Comparison of ENCODE assay signal across 8 cellular contexts in genomic region chr5:88882321-88883038, GRCh38. TPM values are rescaled to one million over a fixed set of nuclear protein-coding genes. Genes with fewer than 3 reads are reported as not detected.
DNase-seq lines count a peak whose midpoint lies in the region; ATAC-seq and TF ChIP-seq lines count a peak whose summit lies in the region.

No MANE protein-coding gene starts in this region.

- H3K4me3 Mint-ChIP-seq in activated CD4-positive, alpha-beta T cell treated with anti-CD3 and anti-CD28 coated beads for 36 hours: peak overlapping the region; percentile 75
- H3K4me3 Mint-ChIP-seq in activated B cell treated with CpG ODN at 0.5 μM for 24 hours: peak overlapping the region; percentile 99

- H3K27me3 ChIP-seq in heart left ventricle: no peaks in the 10 kb centered on the region

- H3K27ac ChIP-seq in heart left ventricle: peak overlapping the region; percentile 77 to 93 (median 92)

- H3K36me3 ChIP-seq in heart left ventricle: no peaks in the 10 kb centered on the region

- peaks cover 45% of the 10 kb centered on the region for H3K27me3 Mint-ChIP-seq in activated CD4-positive, alpha-beta T cell treated with anti-CD3 and anti-CD28 coated beads for 36 hours
- no peaks in the 10 kb centered on the region for H3K27me3 Mint-ChIP-seq in activated B cell treated with CpG ODN at 0.5 μM for 24 hours

- 0 to 1% (median 0%) methylated on average over 15 of the region's 15 CpGs for WGBS in heart left ventricle, 4 donors

- TF ChIP-seq POLR2A in heart left ventricle (IDR thresholded peaks at IDR 0.05): no peak

- H3K9me3 ChIP-seq in heart left ventricle: no peaks in the 10 kb centered on the region

- CTCF ChIA-PET in activated CD4-positive, alpha-beta T cell treated with anti-CD3 and anti-CD28 coated beads for 36 hours (lab: Charles Lee): interaction anchor here (0.7 to 0.8 kb wide), 2 partner anchors 432 to 769 kb away, joined by 3 read pairs; no protein-coding TSS in a partner anchor
- CTCF ChIA-PET in activated B cell treated with CpG ODN at 0.5 μM for 24 hours (lab: Charles Lee): interaction anchor here (0.7 to 2.2 kb wide), 6 partner anchors 97 to 847 kb away, joined by 3 to 12 read pairs (median 4); no protein-coding TSS in a partner anchor

- peaks cover 0 to 57% (median 33%) of the 10 kb centered on the region in 12 donors for H3K4me1 ChIP-seq in heart left ventricle

- peak overlapping the region; percentile 47 to 75 (median 71) for H3K4me3 ChIP-seq in heart left ventricle
- H3K4me3 ChIP-seq in retinal pigment epithelial cell (ENCODE audit: low read length): peak overlapping the region; percentile 77

- H3K27ac Mint-ChIP-seq in activated CD4-positive, alpha-beta T cell treated with anti-CD3 and anti-CD28 coated beads for 36 hours: no peak overlapping the region
- peak overlapping the region; percentile 98 for H3K27ac Mint-ChIP-seq in activated B cell treated with CpG ODN at 0.5 μM for 24 hours

- TF ChIP-seq CTCF in activated B cell treated with CpG ODN at 0.5 μM for 24 hours (IDR thresholded peaks at IDR 0.05) (no peak), heart left ventricle (IDR thresholded peaks at IDR 0.05) (no peak), retinal pigment epithelial cell (conservative IDR thresholded peaks at IDR 0.05; ENCODE audit: low read depth, low read length) (no peak)

- intact Hi-C loops in activated CD4-positive, alpha-beta T cell treated with anti-CD3 and anti-CD28 coated beads for 36 hours (cut with DNase I, micrococcal nuclease): loop anchor here (5.0 to 10.0 kb wide), 4 partner anchors 148 to 198 kb away; no protein-coding TSS in a partner anchor
- intact Hi-C loops in activated B cell treated with CpG ODN at 0.5 μM for 24 hours (cut with micrococcal nuclease): loop anchor here (1.0 to 10.0 kb wide), 13 partner anchors 37 to 1385 kb away; no protein-coding TSS in a partner anchor
- intact Hi-C loops in heart left ventricle (cut with DNase I): loop anchor here (2.0 to 10.0 kb wide), 17 partner anchors 45 to 1385 kb away; no protein-coding TSS in a partner anchor

- no peaks in the 10 kb centered on the region for H3K9me3 Mint-ChIP-seq in activated CD4-positive, alpha-beta T cell treated with anti-CD3 and anti-CD28 coated beads for 36 hours (ENCODE audit: low read depth)
- H3K9me3 Mint-ChIP-seq in activated B cell treated with CpG ODN at 0.5 μM for 24 hours: no peaks in the 10 kb centered on the region

- no peaks in the 10 kb centered on the region for H3K36me3 Mint-ChIP-seq in activated CD4-positive, alpha-beta T cell treated with anti-CD3 and anti-CD28 coated beads for 36 hours (ENCODE audit: low read depth)
- H3K36me3 Mint-ChIP-seq in activated B cell treated with CpG ODN at 0.5 μM for 24 hours (ENCODE audit: low read depth): peaks cover 49% of the 10 kb centered on the region

- POLR2A ChIA-PET in activated CD4-positive, alpha-beta T cell treated with anti-CD3 and anti-CD28 coated beads for 36 hours (lab: Charles Lee): interaction anchor here (0.6 kb wide), 1 partner anchor 262 kb away, joined by 4 read pairs; no protein-coding TSS in a partner anchor
- POLR2A ChIA-PET in activated B cell treated with CpG ODN at 0.5 μM for 24 hours (lab: Charles Lee): interaction anchor here (0.6 to 8.1 kb wide), 33 partner anchors 8 to 1527 kb away, joined by 3 to 242 read pairs (median 5); partner anchors contain the start of gene CETN3

- peaks cover 21% of the 10 kb centered on the region for H3K4me1 Mint-ChIP-seq in activated CD4-positive, alpha-beta T cell treated with anti-CD3 and anti-CD28 coated beads for 36 hours
- H3K4me1 Mint-ChIP-seq in activated B cell treated with CpG ODN at 0.5 μM for 24 hours: peaks cover 46% of the 10 kb centered on the region

- no peak for DNase-seq in activated CD4-positive, alpha-beta T cell treated with anti-CD3 and anti-CD28 coated beads for 36 hours
- no peak for DNase-seq in activated CD4-positive, alpha-beta T cell treated with anti-CD3 and anti-CD28 coated beads, Interleukin-2, amount 50 U/mL, for 4 hours
- DNase-seq in activated B cell treated with CpG ODN at 0.5 μM for 24 hours (no peak), heart left ventricle (no peak), retinal pigment epithelial cell (ENCODE audit: low read depth) (no peak), SW 1271 (lab: John Stamatoyannopoulos, UW) (no peak), SW480 (ENCODE audit: low spot score) (no peak)

- no peak for ATAC-seq in activated CD4-positive, alpha-beta T cell treated with anti-CD3 and anti-CD28 coated beads for 36 hours
- ATAC-seq in activated B cell treated with CpG ODN at 0.5 μM for 24 hours (ENCODE audit: low read depth) (no peak), heart left ventricle (peak in 3 of 4 donors; percentile 3 to 15 (median 8)), GM18520 (IDR thresholded peaks at IDR 0.05; ENCODE audit: unreplicated experiment) (no peak)

RNA-seq across cellular contexts. Expression of gene MEF2C, which starts 0.5 kb away (rescaled TPM):
- under 1 TPM; 0.07 to 0.12 TPM for total RNA-seq in activated CD4-positive, alpha-beta T cell treated with anti-CD3 and anti-CD28 coated beads for 36 hours
- 348 and 359 TPM in 2 replicates for total RNA-seq in activated B cell treated with CpG ODN at 0.5 μM for 24 hours
- 10 to 100 TPM; 36.8 to 98.5 (median 58.6) TPM for total RNA-seq in heart left ventricle
- polyA plus RNA-seq in heart left ventricle: 10 to 100 TPM; 15.5 to 18.3 TPM

Comparison
In these comparisons a context has a peak if more than half of its experiments do, and no peak if none do; other contexts are left out.
1. ATAC-seq: peak in heart left ventricle (3 of 4); none in activated CD4-positive, alpha-beta T cell treated with anti-CD3 and anti-CD28 coated beads for 36 hours (single experiment), activated B cell treated with CpG ODN at 0.5 μM for 24 hours (single experiment) and GM18520 (single experiment).
2. RNA of gene MEF2C, which starts 0.5 kb away (total RNA-seq): 348 to 359 TPM in activated B cell treated with CpG ODN at 0.5 μM for 24 hours and 36.8 to 98.5 TPM in heart left ventricle; 0.07 to 0.12 TPM in activated CD4-positive, alpha-beta T cell treated with anti-CD3 and anti-CD28 coated beads for 36 hours; every median in the first group is over 10 times any median in the second.